Comparison of ENCODE assay signal across 11 cellular contexts in genomic region chr7:8386926-8387550, GRCh38. TPM values are rescaled to one million over a fixed set of nuclear protein-coding genes. Genes with fewer than 3 reads are reported as not detected.
DNase-seq lines count a peak whose midpoint lies in the region; ATAC-seq, FAIRE-seq and TF ChIP-seq lines count a peak whose summit lies in the region.
"Had no signal": no experiment of that assay in that cellular context is flagged by ENCODE, and none has a peak within 500 bp of the region (broad histone marks: within the 10 kb centered on the region; RNA-seq: fewer than 3 reads in every experiment).

No MANE protein-coding gene starts in this region.

- TF ChIP-seq POLR2A in body of pancreas (IDR thresholded peaks at IDR 0.05): no peak

- 49% methylated on average over 5 of the region's 5 CpGs for WGBS in body of pancreas, 2 donors

- DNase-seq in D721Med (ENCODE audit: insufficient read length, low spot score) (peak; percentile 15), body of pancreas (no peak), upper lobe of right lung (no peak), KBM-7 (no peak), iPS-NIHi7 (ENCODE audit: extremely low spot score) (no peak)
- DNase-seq: activated naive CD4-positive, alpha-beta T cell had no signal

- H3K27me3 ChIP-seq in body of pancreas: no peaks in the 10 kb centered on the region
- no peaks in the 10 kb centered on the region for H3K27me3 ChIP-seq in upper lobe of right lung

- H3K27ac ChIP-seq in body of pancreas (no peak overlapping the region), upper lobe of right lung (no peak overlapping the region)
- H3K27ac ChIP-seq: neutrophil had no signal

- no peaks in the 10 kb centered on the region for H3K36me3 ChIP-seq in body of pancreas (replicated peaks in 1 of 2; ENCODE audit: insufficient read depth in 1 of 2, low read depth in 2 of 2)
- no peaks in the 10 kb centered on the region for H3K36me3 ChIP-seq in upper lobe of right lung
- H3K36me3 ChIP-seq: neutrophil had no signal

- H3K4me1 ChIP-seq in body of pancreas (no peaks in the 10 kb centered on the region), upper lobe of right lung (no peaks in the 10 kb centered on the region)

- TF ChIP-seq CTCF in D721Med (IDR thresholded peaks at IDR 0.05; ENCODE audit: insufficient read depth, missing control alignments): no peak
- no peak for TF ChIP-seq CTCF in body of pancreas (IDR thresholded peaks at IDR 0.05)
- no peak for TF ChIP-seq CTCF in upper lobe of right lung (IDR thresholded peaks at IDR 0.05)

- FAIRE-seq in D721Med (lab: Jason Lieb, UNC): no peak

- H3K4me3 ChIP-seq in body of pancreas (no peak overlapping the region), upper lobe of right lung (no peak overlapping the region)

- ATAC-seq in GM19324 (IDR thresholded peaks at IDR 0.05; ENCODE audit: low FRiP score, unreplicated experiment): peak; percentile 53
- ATAC-seq in HG02852 (IDR thresholded peaks at IDR 0.05; ENCODE audit: unreplicated experiment): peak; percentile 82
- peak; percentile 77 for ATAC-seq in HG03575 (IDR thresholded peaks at IDR 0.05; ENCODE audit: extremely low read depth, insufficient number of reproducible peaks, low FRiP score, unreplicated experiment)
- no peak for ATAC-seq in body of pancreas
- no peak for ATAC-seq in upper lobe of right lung

- in situ Hi-C loops in KBM-7 (cut with MboI; ENCODE audit: low pct_unique_long_range_greater_than_20kb, low sequenced_read_pairs): no loop called here

- H3K9me3 ChIP-seq in body of pancreas: no peaks in the 10 kb centered on the region
- no peaks in the 10 kb centered on the region for H3K9me3 ChIP-seq in upper lobe of right lung
- H3K9me3 ChIP-seq: neutrophil had no signal

- intact Hi-C loops in body of pancreas (cut with DNase I): no loop called here
- intact Hi-C loops in upper lobe of right lung (cut with DNase I): no loop called here

RNA-seq across cellular contexts. Expression of gene NXPH1, which starts 46.4 kb away (rescaled TPM):
- total RNA-seq in body of pancreas: not detected
- total RNA-seq in upper lobe of right lung: not detected
- total RNA-seq: T-helper 2 cell treated with Interferon-gamma antibody and Interleukin-4, amounts not matched to agents 100 ng/mL and 5 ng/mL, for 36 hours had no signal

Comparison
In these comparisons a context has a peak if more than half of its experiments do, and no peak if none do; other contexts are left out.
1. ATAC-seq: peak in GM19324 (single experiment), HG02852 (single experiment) and HG03575 (single experiment); none in body of pancreas (single experiment) and upper lobe of right lung (single experiment).